In the genomic region with DNA sequence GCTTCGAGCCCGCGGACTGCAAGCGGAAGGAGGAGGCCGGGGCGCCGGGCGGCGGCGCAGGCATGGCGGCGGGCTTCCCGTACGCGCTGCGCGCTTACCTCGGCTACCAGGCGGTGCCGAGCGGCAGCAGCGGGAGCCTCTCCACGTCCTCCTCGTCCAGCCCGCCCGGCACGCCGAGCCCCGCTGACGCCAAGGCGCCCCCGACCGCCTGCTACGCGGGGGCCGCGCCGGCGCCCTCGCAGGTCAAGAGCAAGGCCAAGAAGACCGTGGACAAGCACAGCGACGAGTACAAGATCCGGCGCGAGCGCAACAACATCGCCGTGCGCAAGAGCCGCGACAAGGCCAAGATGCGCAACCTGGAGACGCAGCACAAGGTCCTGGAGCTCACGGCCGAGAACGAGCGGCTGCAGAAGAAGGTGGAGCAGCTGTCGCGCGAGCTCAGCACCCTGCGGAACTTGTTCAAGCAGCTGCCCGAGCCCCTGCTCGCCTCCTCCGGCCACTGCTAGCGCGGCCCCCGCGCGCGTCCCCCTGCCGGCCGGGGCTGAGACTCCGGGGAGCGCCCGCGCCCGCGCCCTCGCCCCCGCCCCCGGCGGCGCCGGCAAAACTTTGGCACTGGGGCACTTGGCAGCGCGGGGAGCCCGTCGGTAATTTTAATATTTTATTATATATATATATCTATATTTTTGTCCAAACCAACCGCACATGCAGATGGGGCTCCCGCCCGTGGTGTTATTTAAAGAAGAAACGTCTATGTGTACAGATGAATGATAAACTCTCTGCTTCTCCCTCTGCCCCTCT, we compare ENCODE assay signal across 1 cellular context.
TF ChIP-seq lines count a peak whose summit lies in the region.

No MANE protein-coding gene starts in this region.

TF ChIP-seq in HepG2, 621 proteins besides CTCF, POLR2A, EP300 and RAD21 (continued from another document and continues in another):
- TF ChIP-seq, protein P1, sequence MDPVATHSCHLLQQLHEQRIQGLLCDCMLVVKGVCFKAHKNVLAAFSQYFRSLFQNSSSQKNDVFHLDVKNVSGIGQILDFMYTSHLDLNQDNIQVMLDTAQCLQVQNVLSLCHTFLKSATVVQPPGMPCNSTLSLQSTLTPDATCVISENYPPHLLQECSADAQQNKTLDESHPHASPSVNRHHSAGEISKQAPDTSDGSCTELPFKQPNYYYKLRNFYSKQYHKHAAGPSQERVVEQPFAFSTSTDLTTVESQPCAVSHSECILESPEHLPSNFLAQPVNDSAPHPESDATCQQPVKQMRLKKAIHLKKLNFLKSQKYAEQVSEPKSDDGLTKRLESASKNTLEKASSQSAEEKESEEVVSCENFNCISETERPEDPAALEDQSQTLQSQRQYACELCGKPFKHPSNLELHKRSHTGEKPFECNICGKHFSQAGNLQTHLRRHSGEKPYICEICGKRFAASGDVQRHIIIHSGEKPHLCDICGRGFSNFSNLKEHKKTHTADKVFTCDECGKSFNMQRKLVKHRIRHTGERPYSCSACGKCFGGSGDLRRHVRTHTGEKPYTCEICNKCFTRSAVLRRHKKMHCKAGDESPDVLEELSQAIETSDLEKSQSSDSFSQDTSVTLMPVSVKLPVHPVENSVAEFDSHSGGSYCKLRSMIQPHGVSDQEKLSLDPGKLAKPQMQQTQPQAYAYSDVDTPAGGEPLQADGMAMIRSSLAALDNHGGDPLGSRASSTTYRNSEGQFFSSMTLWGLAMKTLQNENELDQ (CRISPR knock-in tag; IDR thresholded peaks at IDR 0.05; ENCODE audit: borderline replicate concordance): peak; percentile 25; the same call in 1 of the 2 replicates
- TF ChIP-seq, protein P2, sequence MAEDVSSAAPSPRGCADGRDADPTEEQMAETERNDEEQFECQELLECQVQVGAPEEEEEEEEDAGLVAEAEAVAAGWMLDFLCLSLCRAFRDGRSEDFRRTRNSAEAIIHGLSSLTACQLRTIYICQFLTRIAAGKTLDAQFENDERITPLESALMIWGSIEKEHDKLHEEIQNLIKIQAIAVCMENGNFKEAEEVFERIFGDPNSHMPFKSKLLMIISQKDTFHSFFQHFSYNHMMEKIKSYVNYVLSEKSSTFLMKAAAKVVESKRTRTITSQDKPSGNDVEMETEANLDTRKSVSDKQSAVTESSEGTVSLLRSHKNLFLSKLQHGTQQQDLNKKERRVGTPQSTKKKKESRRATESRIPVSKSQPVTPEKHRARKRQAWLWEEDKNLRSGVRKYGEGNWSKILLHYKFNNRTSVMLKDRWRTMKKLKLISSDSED (CRISPR knock-in tag; IDR thresholded peaks at IDR 0.05): no peak; the same call in 1 of the 2 replicates
- TF ChIP-seq, protein P3, sequence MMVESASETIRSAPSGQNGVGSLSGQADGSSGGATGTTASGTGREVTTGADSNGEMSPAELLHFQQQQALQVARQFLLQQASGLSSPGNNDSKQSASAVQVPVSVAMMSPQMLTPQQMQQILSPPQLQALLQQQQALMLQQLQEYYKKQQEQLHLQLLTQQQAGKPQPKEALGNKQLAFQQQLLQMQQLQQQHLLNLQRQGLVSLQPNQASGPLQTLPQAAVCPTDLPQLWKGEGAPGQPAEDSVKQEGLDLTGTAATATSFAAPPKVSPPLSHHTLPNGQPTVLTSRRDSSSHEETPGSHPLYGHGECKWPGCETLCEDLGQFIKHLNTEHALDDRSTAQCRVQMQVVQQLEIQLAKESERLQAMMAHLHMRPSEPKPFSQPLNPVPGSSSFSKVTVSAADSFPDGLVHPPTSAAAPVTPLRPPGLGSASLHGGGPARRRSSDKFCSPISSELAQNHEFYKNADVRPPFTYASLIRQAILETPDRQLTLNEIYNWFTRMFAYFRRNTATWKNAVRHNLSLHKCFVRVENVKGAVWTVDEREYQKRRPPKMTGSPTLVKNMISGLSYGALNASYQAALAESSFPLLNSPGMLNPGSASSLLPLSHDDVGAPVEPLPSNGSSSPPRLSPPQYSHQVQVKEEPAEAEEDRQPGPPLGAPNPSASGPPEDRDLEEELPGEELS (CRISPR knock-in tag; IDR thresholded peaks at IDR 0.05): peak; percentile 14; the same call in 1 of the 2 replicates
- TF ChIP-seq ZKSCAN1 (IDR thresholded peaks at IDR 0.05; ENCODE audit: low read length) (no peak), NFE2L2 (IDR thresholded peaks at IDR 0.05; ENCODE audit: low read length) (no peak), ZNF205 (CRISPR knock-in tag; IDR thresholded peaks at IDR 0.05) (no peak), ZNF782 (CRISPR knock-in tag; IDR thresholded peaks at IDR 0.05; ENCODE audit: borderline replicate concordance) (peak; percentile 42; the same call in 1 of the 2 replicates), ARNT2 (CRISPR knock-in tag; IDR thresholded peaks at IDR 0.05; ENCODE audit: low read depth) (peak; percentile 89), RFX3 (CRISPR knock-in tag; IDR thresholded peaks at IDR 0.05) (no peak), PRPF4 (IDR thresholded peaks at IDR 0.05; ENCODE audit: low read depth, low read length, poor library complexity, severe bottlenecking) (no peak), ZNF432 (CRISPR knock-in tag; IDR thresholded peaks at IDR 0.05; ENCODE audit: borderline replicate concordance) (no peak), ZNF598 (CRISPR knock-in tag; IDR thresholded peaks at IDR 0.05; ENCODE audit: borderline replicate concordance) (0 out of 2 replicates have a peak, but pooled peaks have one; percentile 22), SRSF9 (IDR thresholded peaks at IDR 0.05; ENCODE audit: borderline replicate concordance, insufficient read depth, low read depth, low read length, poor library complexity, severe bottlenecking) (no peak), REPIN1 (CRISPR knock-in tag; IDR thresholded peaks at IDR 0.05; ENCODE audit: borderline replicate concordance, low read depth) (no peak; the same call in 1 of the 2 replicates), SRY (CRISPR knock-in tag; IDR thresholded peaks at IDR 0.05) (peak; percentile 96), MTF2 (CRISPR knock-in tag; IDR thresholded peaks at IDR 0.05; ENCODE audit: borderline replicate concordance) (no peak), ZNF615 (CRISPR knock-in tag; IDR thresholded peaks at IDR 0.05; ENCODE audit: borderline replicate concordance) (no peak), DPF2 (CRISPR knock-in tag; IDR thresholded peaks at IDR 0.05; ENCODE audit: borderline replicate concordance, low read depth) (no peak), KAT7 (CRISPR knock-in tag; IDR thresholded peaks at IDR 0.05; ENCODE audit: borderline replicate concordance) (peak; percentile 82; the same call in 1 of the 2 replicates), ZSCAN22 (CRISPR knock-in tag; IDR thresholded peaks at IDR 0.05) (no peak; the same call in 1 of the 2 replicates), ZNF7 (CRISPR knock-in tag; IDR thresholded peaks at IDR 0.05) (no peak), SNAPC2 (CRISPR knock-in tag; IDR thresholded peaks at IDR 0.05) (no peak), SNRNP70 (IDR thresholded peaks at IDR 0.05; ENCODE audit: low read depth, low read length) (no peak), ARNTL (CRISPR knock-in tag; IDR thresholded peaks at IDR 0.05) (no peak; the same call in 1 of the 2 replicates), ZNF44 (CRISPR knock-in tag; IDR thresholded peaks at IDR 0.05) (no peak), MYC (CRISPR knock-in tag; IDR thresholded peaks at IDR 0.05; ENCODE audit: borderline replicate concordance) (peak; percentile 12; the same call in 1 of the 2 replicates), ZC3H13 (CRISPR knock-in tag; IDR thresholded peaks at IDR 0.05) (peak; percentile 100), HDAC1 (CRISPR knock-in tag; IDR thresholded peaks at IDR 0.05) (no peak), TSC22D2 (CRISPR knock-in tag; IDR thresholded peaks at IDR 0.05; ENCODE audit: borderline replicate concordance) (no peak)
- TF ChIP-seq, protein P4, sequence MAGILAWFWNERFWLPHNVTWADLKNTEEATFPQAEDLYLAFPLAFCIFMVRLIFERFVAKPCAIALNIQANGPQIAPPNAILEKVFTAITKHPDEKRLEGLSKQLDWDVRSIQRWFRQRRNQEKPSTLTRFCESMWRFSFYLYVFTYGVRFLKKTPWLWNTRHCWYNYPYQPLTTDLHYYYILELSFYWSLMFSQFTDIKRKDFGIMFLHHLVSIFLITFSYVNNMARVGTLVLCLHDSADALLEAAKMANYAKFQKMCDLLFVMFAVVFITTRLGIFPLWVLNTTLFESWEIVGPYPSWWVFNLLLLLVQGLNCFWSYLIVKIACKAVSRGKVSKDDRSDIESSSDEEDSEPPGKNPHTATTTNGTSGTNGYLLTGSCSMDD (CRISPR knock-in tag; IDR thresholded peaks at IDR 0.05): no peak
- TF ChIP-seq, protein P5, sequence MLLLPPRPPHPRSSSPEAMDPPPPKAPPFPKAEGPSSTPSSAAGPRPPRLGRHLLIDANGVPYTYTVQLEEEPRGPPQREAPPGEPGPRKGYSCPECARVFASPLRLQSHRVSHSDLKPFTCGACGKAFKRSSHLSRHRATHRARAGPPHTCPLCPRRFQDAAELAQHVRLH (CRISPR knock-in tag; IDR thresholded peaks at IDR 0.05; ENCODE audit: borderline replicate concordance, low read depth): no peak; the same call in 1 of the 2 replicates
- TF ChIP-seq, protein P6, sequence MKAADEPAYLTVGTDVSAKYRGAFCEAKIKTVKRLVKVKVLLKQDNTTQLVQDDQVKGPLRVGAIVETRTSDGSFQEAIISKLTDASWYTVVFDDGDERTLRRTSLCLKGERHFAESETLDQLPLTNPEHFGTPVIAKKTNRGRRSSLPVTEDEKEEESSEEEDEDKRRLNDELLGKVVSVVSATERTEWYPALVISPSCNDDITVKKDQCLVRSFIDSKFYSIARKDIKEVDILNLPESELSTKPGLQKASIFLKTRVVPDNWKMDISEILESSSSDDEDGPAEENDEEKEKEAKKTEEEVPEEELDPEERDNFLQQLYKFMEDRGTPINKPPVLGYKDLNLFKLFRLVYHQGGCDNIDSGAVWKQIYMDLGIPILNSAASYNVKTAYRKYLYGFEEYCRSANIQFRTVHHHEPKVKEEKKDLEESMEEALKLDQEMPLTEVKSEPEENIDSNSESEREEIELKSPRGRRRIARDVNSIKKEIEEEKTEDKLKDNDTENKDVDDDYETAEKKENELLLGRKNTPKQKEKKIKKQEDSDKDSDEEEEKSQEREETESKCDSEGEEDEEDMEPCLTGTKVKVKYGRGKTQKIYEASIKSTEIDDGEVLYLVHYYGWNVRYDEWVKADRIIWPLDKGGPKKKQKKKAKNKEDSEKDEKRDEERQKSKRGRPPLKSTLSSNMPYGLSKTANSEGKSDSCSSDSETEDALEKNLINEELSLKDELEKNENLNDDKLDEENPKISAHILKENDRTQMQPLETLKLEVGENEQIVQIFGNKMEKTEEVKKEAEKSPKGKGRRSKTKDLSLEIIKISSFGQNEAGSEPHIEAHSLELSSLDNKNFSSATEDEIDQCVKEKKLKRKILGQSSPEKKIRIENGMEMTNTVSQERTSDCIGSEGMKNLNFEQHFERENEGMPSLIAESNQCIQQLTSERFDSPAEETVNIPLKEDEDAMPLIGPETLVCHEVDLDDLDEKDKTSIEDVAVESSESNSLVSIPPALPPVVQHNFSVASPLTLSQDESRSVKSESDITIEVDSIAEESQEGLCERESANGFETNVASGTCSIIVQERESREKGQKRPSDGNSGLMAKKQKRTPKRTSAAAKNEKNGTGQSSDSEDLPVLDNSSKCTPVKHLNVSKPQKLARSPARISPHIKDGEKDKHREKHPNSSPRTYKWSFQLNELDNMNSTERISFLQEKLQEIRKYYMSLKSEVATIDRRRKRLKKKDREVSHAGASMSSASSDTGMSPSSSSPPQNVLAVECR (CRISPR knock-in tag; IDR thresholded peaks at IDR 0.05; ENCODE audit: borderline replicate concordance): peak; percentile 74
- TF ChIP-seq, protein P7, sequence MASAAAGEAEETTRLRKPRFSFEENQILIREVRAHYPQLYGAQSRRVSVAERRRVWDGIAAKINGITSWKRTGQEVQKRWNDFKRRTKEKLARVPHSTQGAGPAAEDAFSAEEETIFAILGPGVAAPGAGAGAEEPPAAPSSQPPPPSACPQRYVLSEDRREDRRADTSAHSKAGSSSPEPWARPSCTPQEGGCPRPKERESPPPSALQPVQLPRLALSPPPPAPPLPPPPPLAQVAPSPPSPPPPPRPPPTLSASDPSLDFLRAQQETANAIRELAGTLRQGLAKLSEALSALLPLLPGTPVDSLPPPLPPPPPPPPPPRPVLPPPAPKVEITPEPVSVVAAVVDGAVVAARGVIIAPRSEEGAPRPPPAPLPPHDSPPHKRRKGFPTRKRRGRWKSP (CRISPR knock-in tag; IDR thresholded peaks at IDR 0.05): peak; percentile 93; the same call in 1 of the 2 replicates
- TF ChIP-seq, protein P8, sequence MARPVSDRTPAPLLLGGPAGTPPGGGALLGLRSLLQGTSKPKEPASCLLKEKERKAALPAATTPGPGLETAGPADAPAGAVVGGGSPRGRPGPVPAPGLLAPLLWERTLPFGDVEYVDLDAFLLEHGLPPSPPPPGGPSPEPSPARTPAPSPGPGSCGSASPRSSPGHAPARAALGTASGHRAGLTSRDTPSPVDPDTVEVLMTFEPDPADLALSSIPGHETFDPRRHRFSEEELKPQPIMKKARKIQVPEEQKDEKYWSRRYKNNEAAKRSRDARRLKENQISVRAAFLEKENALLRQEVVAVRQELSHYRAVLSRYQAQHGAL (CRISPR knock-in tag; IDR thresholded peaks at IDR 0.05; ENCODE audit: not compliant biosample characterization): peak; percentile 29
- TF ChIP-seq, protein P9, sequence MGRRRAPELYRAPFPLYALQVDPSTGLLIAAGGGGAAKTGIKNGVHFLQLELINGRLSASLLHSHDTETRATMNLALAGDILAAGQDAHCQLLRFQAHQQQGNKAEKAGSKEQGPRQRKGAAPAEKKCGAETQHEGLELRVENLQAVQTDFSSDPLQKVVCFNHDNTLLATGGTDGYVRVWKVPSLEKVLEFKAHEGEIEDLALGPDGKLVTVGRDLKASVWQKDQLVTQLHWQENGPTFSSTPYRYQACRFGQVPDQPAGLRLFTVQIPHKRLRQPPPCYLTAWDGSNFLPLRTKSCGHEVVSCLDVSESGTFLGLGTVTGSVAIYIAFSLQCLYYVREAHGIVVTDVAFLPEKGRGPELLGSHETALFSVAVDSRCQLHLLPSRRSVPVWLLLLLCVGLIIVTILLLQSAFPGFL (CRISPR knock-in tag; IDR thresholded peaks at IDR 0.05): peak; percentile 92; the same call in 1 of the 2 replicates
- TF ChIP-seq, protein P10, sequence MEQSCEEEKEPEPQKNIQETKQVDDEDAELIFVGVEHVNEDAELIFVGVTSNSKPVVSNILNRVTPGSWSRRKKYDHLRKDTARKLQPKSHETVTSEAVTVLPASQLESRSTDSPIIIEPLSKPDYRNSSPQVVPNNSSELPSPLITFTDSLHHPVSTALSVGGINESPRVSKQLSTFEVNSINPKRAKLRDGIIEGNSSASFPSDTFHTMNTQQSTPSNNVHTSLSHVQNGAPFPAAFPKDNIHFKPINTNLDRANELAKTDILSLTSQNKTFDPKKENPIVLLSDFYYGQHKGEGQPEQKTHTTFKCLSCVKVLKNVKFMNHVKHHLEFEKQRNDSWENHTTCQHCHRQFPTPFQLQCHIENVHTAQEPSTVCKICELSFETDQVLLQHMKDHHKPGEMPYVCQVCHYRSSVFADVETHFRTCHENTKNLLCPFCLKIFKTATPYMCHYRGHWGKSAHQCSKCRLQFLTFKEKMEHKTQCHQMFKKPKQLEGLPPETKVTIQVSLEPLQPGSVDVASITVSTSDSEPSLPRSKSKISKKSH (CRISPR knock-in tag; IDR thresholded peaks at IDR 0.05; ENCODE audit: borderline replicate concordance): no peak; the same call in 1 of the 2 replicates
